ENCODE assay signal across 25 cellular contexts in the genomic region with DNA sequence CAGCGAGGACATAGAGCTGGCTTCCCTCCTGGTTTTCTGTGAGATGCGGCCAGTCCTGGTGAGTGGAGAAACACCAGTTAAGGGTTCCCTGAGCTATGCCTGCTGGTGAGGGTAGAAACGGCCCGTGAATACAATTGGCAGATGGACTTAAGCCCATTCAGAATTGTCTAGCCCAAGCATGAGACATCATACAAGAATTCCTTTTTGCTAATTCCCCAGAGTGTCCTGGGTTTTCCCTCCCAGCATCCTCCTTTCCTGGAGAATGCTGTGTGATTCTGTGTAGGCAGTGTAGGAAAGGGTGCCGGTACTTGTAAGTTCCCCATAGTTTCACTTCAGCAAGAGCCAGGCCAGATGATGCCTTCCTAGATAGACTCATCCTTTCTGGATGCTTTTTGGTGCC.
DNase-seq lines count a peak whose midpoint lies in the region; TF ChIP-seq lines count a peak whose summit lies in the region.
"Had no signal": no experiment of that assay in that cellular context is flagged by ENCODE, and none has a peak within 500 bp of the region (broad histone marks: within the 10 kb centered on the region; RNA-seq: fewer than 3 reads in every experiment).

No MANE protein-coding gene starts in this region.

- H3K56ac ChIP-seq in mesendoderm (ENCODE audit: low read length) = no peak overlapping the region

- no peak overlapping the region for H3K4ac ChIP-seq in mesendoderm (ENCODE audit: low read depth, low read length)

- no peak for TF ChIP-seq POLR2A in stomach (IDR thresholded peaks at IDR 0.05)

- peak overlapping the region; percentile 45 for H3K4me2 ChIP-seq in GM23248 (ENCODE audit: unreplicated experiment)
- no peak overlapping the region for H3K4me2 ChIP-seq in mesendoderm (ENCODE audit: low read length)
- H3K4me2 ChIP-seq: GM23338, KMS-11, neural progenitor cell had no signal

- peaks cover 14% of the 10 kb centered on the region for H3F3A ChIP-seq in GM23248 (ENCODE audit: insufficient read depth)

- H3K18ac ChIP-seq in mesendoderm (ENCODE audit: low read length) = no peak overlapping the region

- no peaks in the 10 kb centered on the region for H3K79me2 ChIP-seq in GM23248 (ENCODE audit: insufficient read depth)
- H3K79me2 ChIP-seq in mesendoderm (ENCODE audit: control insufficient read depth, insufficient read depth, low read length) = no peaks in the 10 kb centered on the region

- TF ChIP-seq CTCF in AG09319 (IDR thresholded peaks at IDR 0.05; ENCODE audit: low read depth, low read length) = no peak
- TF ChIP-seq CTCF in brain microvascular endothelial cell (IDR thresholded peaks at IDR 0.05; ENCODE audit: low read depth, low read length, missing control alignments) = no peak
- no peak for TF ChIP-seq CTCF in stomach (IDR thresholded peaks at IDR 0.05)
- TF ChIP-seq CTCF in GM13977 (IDR thresholded peaks at IDR 0.05; ENCODE audit: extremely low read depth, insufficient read depth, missing control alignments) = no peak

- H3K27me3 ChIP-seq in GM23248 (replicated peaks; ENCODE audit: insufficient read depth) (no peaks in the 10 kb centered on the region), brain microvascular endothelial cell (replicated peaks) (no peaks in the 10 kb centered on the region), mesendoderm (ENCODE audit: insufficient read depth, low read length, poor library complexity) (no peaks in the 10 kb centered on the region), stomach (no peaks in the 10 kb centered on the region)
- H3K27me3 ChIP-seq: BE2C, neural progenitor cell, spleen, tibial nerve had no signal

- in situ Hi-C loops in GM23248 (cut with MboI) (loop anchor here (25.0 kb wide), 1 partner anchor 291 kb away; no protein-coding TSS in a partner anchor), brain microvascular endothelial cell (cut with HindIII; ENCODE audit: low pct_ligation_motif_present, low sequenced_read_pairs) (no loop called here), GM13977 (cut with MboI; ENCODE audit: low pct_unique_long_range_greater_than_20kb, low sequenced_read_pairs, unreplicated experiment) (no loop called here)

- H2AK5ac ChIP-seq in mesendoderm (ENCODE audit: low read length) = no peak overlapping the region

- H3K9ac ChIP-seq in GM23248 = no peak overlapping the region
- no peak overlapping the region for H3K9ac ChIP-seq in mesendoderm (ENCODE audit: low read length)
- H3K9ac ChIP-seq: KMS-11, neural progenitor cell had no signal

- no peak overlapping the region for H3K23ac ChIP-seq in mesendoderm (ENCODE audit: low read length)

- no peak for TF ChIP-seq EP300 in stomach (IDR thresholded peaks at IDR 0.05)

- H3K9me3 ChIP-seq in GM23248 (ENCODE audit: low read depth) = peaks cover under 1% of the 10 kb centered on the region
- H3K9me3 ChIP-seq in stomach = peaks cover 4 to 5% (median 4%) of the 10 kb centered on the region in 4 donors
- H3K9me3 ChIP-seq: BE2C had no signal

- no peaks in the 10 kb centered on the region for H3K79me1 ChIP-seq in mesendoderm (ENCODE audit: low read length)

- H2BK15ac ChIP-seq in mesendoderm (replicated peaks; ENCODE audit: low read depth) = no peak overlapping the region

- no peaks in the 10 kb centered on the region for H4K20me1 ChIP-seq in GM23248 (ENCODE audit: insufficient read depth)

- WGBS in GM23248 (ENCODE audit: low coverage in 1 of 2, low lambda C conversion rate in 2 of 2, missing lambda C conversion rate in 2 of 2), 2 experiments = 49 to 52% methylated on average over 5 of the region's 5 CpGs
- no CpG with 5 or more reads among the region's 5 CpGs for WGBS in mesendoderm (ENCODE audit: extremely low coverage, insufficient coverage, low lambda C conversion rate)
- WGBS in stomach, 5 donors = 89 to 92% (median 89%) methylated on average over 5 of the region's 5 CpGs

- H3K4me1 ChIP-seq in GM23248 (ENCODE audit: insufficient read depth) (peaks cover 21% of the 10 kb centered on the region), mesendoderm (ENCODE audit: control insufficient read depth, low read depth, low read length) (peaks cover 7% of the 10 kb centered on the region), stomach (no peaks in the 10 kb centered on the region)
- H3K4me1 ChIP-seq: BE2C, spleen, tibial nerve had no signal

- H3K9me2 ChIP-seq in GM23248 (ENCODE audit: insufficient read depth) = no peaks in the 10 kb centered on the region

- intact Hi-C loops in stomach (cut with DNase I; ENCODE audit: low total_unique reads) = no loop called here

- H3K27ac ChIP-seq in GM23248 = peak overlapping the region; percentile 63
- H3K27ac ChIP-seq in brain microvascular endothelial cell = no peak overlapping the region
- no peak overlapping the region for H3K27ac ChIP-seq in mesendoderm (ENCODE audit: low read depth, low read length)
- no peak overlapping the region for H3K27ac ChIP-seq in stomach
- H3K27ac ChIP-seq: dorsolateral prefrontal cortex, KMS-11, neural progenitor cell, spleen, tibial nerve had no signal

- H4K8ac ChIP-seq in mesendoderm (ENCODE audit: low read depth, low read length) = no peak overlapping the region

- H3K36me3 ChIP-seq in GM23248 (ENCODE audit: low read depth) (no peaks in the 10 kb centered on the region), brain microvascular endothelial cell (replicated peaks) (no peaks in the 10 kb centered on the region), mesendoderm (ENCODE audit: control insufficient read depth, insufficient read depth, low read length) (no peaks in the 10 kb centered on the region), stomach (peaks cover 0 to 36% (median 22%) of the 10 kb centered on the region in 4 donors)
- H3K36me3 ChIP-seq: BE2C, neural progenitor cell had no signal

- peak; percentile 12 for DNase-seq in AG09319 (ENCODE audit: extremely low read depth, low read depth)
- DNase-seq in GM23248 = peak; percentile 71
- DNase-seq in brain microvascular endothelial cell = peak; percentile 43
- DNase-seq in mesendoderm = peak; percentile 35
- DNase-seq in inferior parietal cortex (ENCODE audit: extremely low spot score) = no peak
- no peak for DNase-seq in stomach
- DNase-seq in occipital lobe (lab: John Stamatoyannopoulos, UW) = no peak
- no peak for DNase-seq in GM13977 (ENCODE audit: low spot score)
- DNase-seq: activated CD4-positive, alpha-beta memory T cell treated with anti-CD3 and anti-CD28 coated beads, Interleukin-2, amount 10 ng/mL, durations not matched to agents 7 days and 5 days; activated CD4-positive, CD25-positive, alpha-beta regulatory T cell; activated T-cell treated with anti-CD3 and anti-CD28 coated beads, Interleukin-2, amount 50 U/mL, for 1 hour; BE2C; Calu3; caudate nucleus; NCI-H1105; NCI-H510A treated with DMSO at 0.1 percent for 48 hours; RPMI8226; spleen; stimulated activated CD4-positive, alpha-beta T cell treated with anti-CD3 and anti-CD28 coated beads, Interleukin-4, amount 100 ng/mL, for 24 hours; T-helper 9 cell had no signal

- H4K5ac ChIP-seq in mesendoderm (ENCODE audit: low read length) = no peak overlapping the region

- H2BK5ac ChIP-seq in mesendoderm (ENCODE audit: low read length) = no peak overlapping the region

- no peak overlapping the region for H2BK120ac ChIP-seq in mesendoderm (ENCODE audit: low read depth, low read length)

- H2AFZ ChIP-seq in GM23248 = peak overlapping the region; percentile 54
- H2AFZ ChIP-seq: GM23338 had no signal

- H3K4me3 ChIP-seq in GM23248 (peak overlapping the region; percentile 14; the same call in 1 of the 2 replicates), brain microvascular endothelial cell (ENCODE audit: low read depth, low read length) (no peak overlapping the region), mesendoderm (ENCODE audit: low read length) (no peak overlapping the region), stomach (no peak overlapping the region)
- H3K4me3 ChIP-seq: dorsolateral prefrontal cortex, GM23338, neural progenitor cell, spleen, tibial nerve had no signal

Comparison
In these comparisons a context has a peak if more than half of its experiments do, and no peak if none do; other contexts are left out.
1. DNase-seq: peak in AG09319 (single experiment), GM23248 (single experiment), brain microvascular endothelial cell (single experiment) and mesendoderm (single experiment); none in inferior parietal cortex (single experiment), stomach (single experiment), occipital lobe (single experiment) and GM13977 (single experiment).